ENCODE assay signal across 14 cellular contexts in genomic region chr5:149238540-149238939, GRCh38. TPM values are rescaled to one million over a fixed set of nuclear protein-coding genes. Genes with fewer than 3 reads are reported as not detected.
DNase-seq lines count a peak whose midpoint lies in the region; ATAC-seq and TF ChIP-seq lines count a peak whose summit lies in the region.
"Had no signal": no experiment of that assay in that cellular context is flagged by ENCODE, and none has a peak within 500 bp of the region (broad histone marks: within the 10 kb centered on the region; RNA-seq: fewer than 3 reads in every experiment).

No MANE protein-coding gene starts in this region.

- no peak overlapping the region for H3K27ac ChIP-seq in CD4-positive, alpha-beta T cell (ENCODE audit: low read depth, low read length)
- H3K27ac ChIP-seq in gastroesophageal sphincter = no peak overlapping the region

- TF ChIP-seq CTCF in CD4-positive, alpha-beta T cell (IDR thresholded peaks at IDR 0.05) = no peak
- no peak for TF ChIP-seq CTCF in gastroesophageal sphincter (IDR thresholded peaks at IDR 0.05)

- peak overlapping the region; percentile 91 for H3K27ac Mint-ChIP-seq in CD4-positive, alpha-beta T cell
- peak overlapping the region; percentile 21 to 90 for H3K27ac Mint-ChIP-seq in T-cell
- H3K27ac Mint-ChIP-seq: activated naive CD8-positive, alpha-beta T cell treated with anti-CD3 and anti-CD28 coated beads, Interleukin-2, amount 10 ng/mL, durations not matched to agents 7 days and 5 days had no signal

- no peaks in the 10 kb centered on the region for H3K36me3 Mint-ChIP-seq in CD4-positive, alpha-beta T cell (ENCODE audit: low read depth)
- no peaks in the 10 kb centered on the region for H3K36me3 Mint-ChIP-seq in T-cell
- H3K36me3 Mint-ChIP-seq: activated naive CD8-positive, alpha-beta T cell treated with anti-CD3 and anti-CD28 coated beads, Interleukin-2, amount 10 ng/mL, durations not matched to agents 7 days and 5 days had no signal

- no peaks in the 10 kb centered on the region for H3K9me3 ChIP-seq in CD4-positive, alpha-beta T cell (ENCODE audit: control insufficient read depth, low read length)
- no peaks in the 10 kb centered on the region for H3K9me3 ChIP-seq in gastroesophageal sphincter

- H3K4me1 Mint-ChIP-seq in CD4-positive, alpha-beta T cell (ENCODE audit: low read depth) = peaks cover 63% of the 10 kb centered on the region
- H3K4me1 Mint-ChIP-seq in T-cell = peaks cover 50 to 70% (median 50%) of the 10 kb centered on the region in 3 donors

- H3K4me1 ChIP-seq in gastroesophageal sphincter = no peaks in the 10 kb centered on the region

- no peak overlapping the region for H3K4me3 Mint-ChIP-seq in CD4-positive, alpha-beta T cell
- peak overlapping the region in 1 of 3 donors; percentile 81 for H3K4me3 Mint-ChIP-seq in T-cell
- H3K4me3 Mint-ChIP-seq: activated naive CD8-positive, alpha-beta T cell treated with anti-CD3 and anti-CD28 coated beads, Interleukin-2, amount 10 ng/mL, durations not matched to agents 7 days and 5 days had no signal

- no peaks in the 10 kb centered on the region for H3K27me3 Mint-ChIP-seq in CD4-positive, alpha-beta T cell
- H3K27me3 Mint-ChIP-seq in T-cell = peaks cover 0 to 3% of the 10 kb centered on the region in 2 donors

- CTCF ChIA-PET in CD4-positive, alpha-beta T cell (lab: Charles Lee) = no interaction called here
- CTCF ChIA-PET in T-cell (lab: Charles Lee) = no interaction called here

- H3K4me3 ChIP-seq in gastroesophageal sphincter = no peak overlapping the region
- H3K4me3 ChIP-seq: lung had no signal

- peak; percentile 12 for DNase-seq in AG08395 (ENCODE audit: low spot score)
- DNase-seq in CD4-positive, alpha-beta T cell = no peak
- DNase-seq in T-cell = no peak
- DNase-seq: activated naive CD8-positive, alpha-beta T cell treated with anti-CD3 and anti-CD28 coated beads, Interleukin-2, amount 10 ng/mL, durations not matched to agents 7 days and 5 days; COR-L47; HCEC 1CT; stimulated activated naive CD8-positive, alpha-beta T cell treated with anti-CD3 and anti-CD28 coated beads, Interleukin-15, Interleukin-2, amounts not matched to agents 100 U/mL and 50 U/mL, for 24 hours had no signal

- POLR2A ChIA-PET in CD4-positive, alpha-beta T cell (lab: Charles Lee) = no interaction called here
- POLR2A ChIA-PET in T-cell (lab: Charles Lee) = no interaction called here

- ATAC-seq in CD4-positive, alpha-beta T cell (ENCODE audit: poor library complexity) = no peak
- no peak for ATAC-seq in T-cell (replicated peaks in 1 of 4)
- peak; percentile 16 for ATAC-seq in gastroesophageal sphincter
- no peak for ATAC-seq in GM18517 (IDR thresholded peaks at IDR 0.05; ENCODE audit: unreplicated experiment)
- ATAC-seq in GM21515 (IDR thresholded peaks at IDR 0.05; ENCODE audit: unreplicated experiment) = no peak
- no peak for ATAC-seq in GM18868 (IDR thresholded peaks at IDR 0.05; ENCODE audit: unreplicated experiment)
- ATAC-seq: activated CD4-positive, CD25-positive, alpha-beta regulatory T cell treated with anti-CD3 and anti-CD28 coated beads, Interleukin-2, amount 50 U/mL, for 24 hours; esophagus mucosa; stimulated activated naive CD8-positive, alpha-beta T cell treated with anti-CD3 and anti-CD28 coated beads, Interleukin-15, Interleukin-2, amounts not matched to agents 100 U/mL and 50 U/mL, for 24 hours had no signal

- WGBS in gastroesophageal sphincter (ENCODE audit: low coverage in 1 of 2), 2 donors = 80% methylated on average over 1 of the region's 2 CpGs; no CpG with 5 or more reads in 1 of the 2 donors

- no peak for TF ChIP-seq EP300 in gastroesophageal sphincter (IDR thresholded peaks at IDR 0.05)

- no peaks in the 10 kb centered on the region for H3K9me3 Mint-ChIP-seq in CD4-positive, alpha-beta T cell
- no peaks in the 10 kb centered on the region for H3K9me3 Mint-ChIP-seq in T-cell
- H3K9me3 Mint-ChIP-seq: activated naive CD8-positive, alpha-beta T cell treated with anti-CD3 and anti-CD28 coated beads, Interleukin-2, amount 10 ng/mL, durations not matched to agents 7 days and 5 days had no signal

- peaks cover 0 to 84% of the 10 kb centered on the region in 2 donors for H3K36me3 ChIP-seq in gastroesophageal sphincter

- TF ChIP-seq POLR2A in gastroesophageal sphincter (IDR thresholded peaks at IDR 0.05) = no peak

- intact Hi-C loops in CD4-positive, alpha-beta T cell (cut with DNase I, micrococcal nuclease) = loop anchor here in 1 of 2 experiments (10.0 kb wide), 2 partner anchors 414 to 854 kb away; partner anchors contain the start of genes ADRB2 and FBXO38

- peaks cover 3% of the 10 kb centered on the region for H3K27me3 ChIP-seq in CD4-positive, alpha-beta T cell (ENCODE audit: control insufficient read depth, insufficient read depth, low read length)
- no peaks in the 10 kb centered on the region for H3K27me3 ChIP-seq in gastroesophageal sphincter

RNA-seq across cellular contexts. Expression of gene AFAP1L1, which starts 33.1 kb away (rescaled TPM):
- under 1 TPM; 0.47 to 0.56 TPM for total RNA-seq in CD4-positive, alpha-beta T cell
- under 1 TPM; 0.20 to 0.99 (median 0.50) TPM for total RNA-seq in T-cell
- total RNA-seq in gastroesophageal sphincter = 10 to 100 TPM; 10.3 to 20.6 (median 14.0) TPM

Comparison
In these comparisons a context has a peak if more than half of its experiments do, and no peak if none do; other contexts are left out.
1. RNA of gene AFAP1L1, which starts 33.1 kb away (total RNA-seq): 10.3 to 20.6 TPM in gastroesophageal sphincter; 0.47 to 0.56 TPM in CD4-positive, alpha-beta T cell and 0.20 to 0.99 TPM in T-cell; every median in the first group is over 4 times any median in the second.